In the genomic region with DNA sequence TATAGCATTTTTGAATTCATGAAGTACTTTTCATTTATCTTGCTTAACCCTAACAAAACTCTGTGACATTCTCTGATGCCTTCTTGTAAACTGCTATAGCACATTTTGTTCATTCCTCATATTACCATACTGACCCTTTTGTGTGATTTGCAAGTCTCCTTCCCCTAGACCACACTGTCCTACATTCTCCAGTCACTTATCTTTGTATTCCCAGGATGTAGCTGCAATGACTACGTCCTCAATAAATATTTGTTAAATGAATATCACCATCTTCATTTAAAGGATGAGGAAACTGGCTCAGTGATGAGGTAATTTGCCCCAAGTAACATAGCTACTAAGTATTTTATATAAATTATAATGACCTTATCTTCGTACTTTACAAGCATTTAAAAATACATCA, we compare ENCODE assay signal across 19 cellular contexts. TPM values are rescaled to one million over a fixed set of nuclear protein-coding genes. Genes with fewer than 3 reads are reported as not detected.
DNase-seq lines count a peak whose midpoint lies in the region; ATAC-seq, FAIRE-seq and TF ChIP-seq lines count a peak whose summit lies in the region.
"Had no signal": no experiment of that assay in that cellular context is flagged by ENCODE, and none has a peak within 500 bp of the region (broad histone marks: within the 10 kb centered on the region; RNA-seq: fewer than 3 reads in every experiment).

No MANE protein-coding gene starts in this region.

- H3K27me3 ChIP-seq in testis: no peaks in the 10 kb centered on the region
- no peaks in the 10 kb centered on the region for H3K27me3 ChIP-seq in right lobe of liver

- TF ChIP-seq POLR2A in testis (IDR thresholded peaks at IDR 0.05): no peak
- TF ChIP-seq POLR2A in right lobe of liver (IDR thresholded peaks at IDR 0.05): no peak

- H3K4me1 Mint-ChIP-seq in activated T-helper 17 cell treated with anti-CD3 and anti-CD28 coated beads, Interleukin-2, amount 50 U/mL, for 72 hours: peaks cover 9% of the 10 kb centered on the region

- H3K4me1 ChIP-seq in testis (no peaks in the 10 kb centered on the region), right lobe of liver (no peaks in the 10 kb centered on the region)

- H3K27me3 Mint-ChIP-seq in activated T-helper 17 cell treated with anti-CD3 and anti-CD28 coated beads, Interleukin-2, amount 50 U/mL, for 72 hours: no peaks in the 10 kb centered on the region

- peaks cover 100% of the 10 kb centered on the region for H3K36me3 Mint-ChIP-seq in activated T-helper 17 cell treated with anti-CD3 and anti-CD28 coated beads, Interleukin-2, amount 50 U/mL, for 72 hours (ENCODE audit: low read depth)

- intact Hi-C loops in testis (cut with DNase I; ENCODE audit: low total_unique reads) (no loop called here), right lobe of liver (cut with DNase I) (no loop called here)

- no peak for DNase-seq in GM18507 (ENCODE audit: extremely low spot score, insufficient read length, low read depth)
- peak; percentile 24 for DNase-seq in fibroblast of pulmonary artery (ENCODE audit: low read depth)
- DNase-seq in midbrain (lab: John Stamatoyannopoulos, UW): no peak
- DNase-seq in NCI-H446 treated with DMSO at 0.1 percent for 48 hours (lab: John Stamatoyannopoulos, UW): no peak
- DNase-seq in testis: no peak
- no peak for DNase-seq in right lobe of liver
- DNase-seq: C1 segment of cervical spinal cord; DMS79 treated with DMSO at 0.1 percent for 48 hours; GDM1; HCEC 1CT; MV-4-11; NCI-H1417; NCI-H187 treated with DMSO at 0.1 percent for 48 hours; NCI-H69; NK-92 treated with Interleukin-12 subunit alpha and Interleukin-12 subunit beta, amount 100 ng/mL, for 24 hours; SIG-M5 had no signal

- peak; percentile 21 for FAIRE-seq in GM18507 (lab: Jason Lieb, UNC)

- WGBS in testis, 2 donors: 62 to 85% methylated on average over 2 of the region's 2 CpGs
- 42% methylated on average over 2 of the region's 2 CpGs for WGBS in right lobe of liver (ENCODE audit: insufficient coverage, low coverage, low lambda C conversion rate, missing lambda C conversion rate)

- no peak overlapping the region for H3K4me3 Mint-ChIP-seq in activated T-helper 17 cell treated with anti-CD3 and anti-CD28 coated beads, Interleukin-2, amount 50 U/mL, for 72 hours

- ATAC-seq in activated T-helper 17 cell treated with anti-CD3 and anti-CD28 coated beads, Interleukin-2, amount 50 U/mL, for 72 hours (replicated peaks): no peak
- no peak for ATAC-seq in right lobe of liver

- H3K9me3 ChIP-seq in testis (no peaks in the 10 kb centered on the region), right lobe of liver (no peaks in the 10 kb centered on the region)

- H3K36me3 ChIP-seq in testis (ENCODE audit: low read depth, missing control alignments) (no peaks in the 10 kb centered on the region), right lobe of liver (peaks cover 0 to 7% (median 0%) of the 10 kb centered on the region in 4 donors)

- TF ChIP-seq CTCF in 22Rv1 (IDR thresholded peaks at IDR 0.05) (no peak), fibroblast of pulmonary artery (IDR thresholded peaks at IDR 0.05; ENCODE audit: low read length, missing control alignments) (no peak), testis (IDR thresholded peaks at IDR 0.05) (no peak), right lobe of liver (IDR thresholded peaks at IDR 0.05) (no peak)

- H3K27ac ChIP-seq in 22Rv1: 0 out of 2 replicates have a peak overlapping the region, but pooled peaks have one; percentile 1
- H3K27ac ChIP-seq in testis: no peak overlapping the region
- H3K27ac ChIP-seq in right lobe of liver: no peak overlapping the region
- H3K27ac ChIP-seq: HL-60 had no signal

- H3K4me3 ChIP-seq in fibroblast of pulmonary artery (replicated peaks; ENCODE audit: low read depth, low read length) (no peak overlapping the region), testis (no peak overlapping the region), right lobe of liver (no peak overlapping the region)

- peak overlapping the region; percentile 22 for H3K27ac Mint-ChIP-seq in activated T-helper 17 cell treated with anti-CD3 and anti-CD28 coated beads, Interleukin-2, amount 50 U/mL, for 72 hours

- H3K9me3 Mint-ChIP-seq in activated T-helper 17 cell treated with anti-CD3 and anti-CD28 coated beads, Interleukin-2, amount 50 U/mL, for 72 hours: no peaks in the 10 kb centered on the region

RNA-seq across cellular contexts. Expression of gene HUWE1, which starts 11.9 kb away (rescaled TPM):
- total RNA-seq in activated T-helper 17 cell treated with anti-CD3 and anti-CD28 coated beads, Interleukin-2, amount 50 U/mL, for 72 hours: 100 to 1,000 TPM; 455 to 608 TPM
- 100 to 1,000 TPM; 246 to 260 TPM for total RNA-seq in testis
- 131 TPM for polyA plus RNA-seq in testis (ENCODE audit: insufficient read depth, low read depth, low replicate concordance)
- 10 to 100 TPM; 68.0 to 93.5 (median 84.0) TPM for total RNA-seq in right lobe of liver
